27 cellular contexts compared by ENCODE assay signal in the genomic region with DNA sequence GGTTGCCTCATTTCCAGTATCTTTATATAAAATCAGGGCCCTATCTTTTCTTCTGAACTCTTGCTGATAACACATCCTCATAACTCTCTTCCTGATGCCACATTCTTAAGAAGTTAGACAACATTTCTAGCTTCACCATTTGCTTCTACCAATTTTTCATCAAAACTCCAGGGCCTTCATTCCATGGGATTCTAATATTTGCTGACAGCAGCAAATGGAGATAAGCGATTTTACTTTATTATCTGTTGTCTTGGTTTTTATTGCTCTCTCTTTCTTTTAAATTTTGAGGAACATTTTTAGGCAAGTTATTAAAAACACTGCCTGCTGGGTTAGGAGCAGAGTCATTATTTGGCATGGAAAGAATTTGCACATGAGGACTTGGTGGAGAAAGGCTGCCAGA. TPM values are rescaled to one million over a fixed set of nuclear protein-coding genes. Genes with fewer than 3 reads are reported as not detected.
DNase-seq lines count a peak whose midpoint lies in the region; ATAC-seq, FAIRE-seq and TF ChIP-seq lines count a peak whose summit lies in the region.
"Had no signal": no experiment of that assay in that cellular context is flagged by ENCODE, and none has a peak within 500 bp of the region (broad histone marks: within the 10 kb centered on the region; RNA-seq: fewer than 3 reads in every experiment).

No MANE protein-coding gene starts in this region.

- TF ChIP-seq CTCF in HepG2 (CRISPR knock-in tag; IDR thresholded peaks at IDR 0.05) (no peak), right lobe of liver (IDR thresholded peaks at IDR 0.05) (no peak), K562 (IDR thresholded peaks at IDR 0.05 in 2 of 3, conservative IDR thresholded peaks at IDR 0.05 in 1 of 3; ENCODE audit: insufficient read depth in 2 of 3, low read depth in 1 of 3, low read length in 3 of 3) (no peak), uterus (IDR thresholded peaks at IDR 0.05) (no peak)

- no peaks in the 10 kb centered on the region for H3K79me2 ChIP-seq in HepG2 (ENCODE audit: insufficient read depth, low read length)
- H3K79me2 ChIP-seq in K562 (ENCODE audit: control insufficient read depth, insufficient read depth, low read length) = no peaks in the 10 kb centered on the region

- H3K27me3 ChIP-seq in HepG2 (ENCODE audit: control insufficient read depth in 1 of 2, insufficient read depth in 2 of 2, low read length in 2 of 2) (no peaks in the 10 kb centered on the region; a peak in 1 of 5 replicates), right lobe of liver (no peaks in the 10 kb centered on the region), K562 (ENCODE audit: control insufficient read depth in 2 of 2, insufficient read depth in 2 of 2, low read length in 2 of 2) (peaks cover 9 to 38% of the 10 kb centered on the region in 2 experiments; a peak in 4 of 5 replicates), uterus (no peaks in the 10 kb centered on the region)
- H3K27me3 ChIP-seq: BE2C; BLaER1 treated with 17β-estradiol and CSF1 and Interleukin-3, amounts not matched to agents 10 nM and 100 nM had no signal

- H3K36me3 ChIP-seq in HepG2 (replicated peaks in 1 of 2; ENCODE audit: control insufficient read depth in 1 of 2, insufficient read depth in 2 of 2, low read length in 2 of 2) (no peaks in the 10 kb centered on the region), right lobe of liver (no peaks in the 10 kb centered on the region), SK-N-MC (ENCODE audit: insufficient read depth, low read length) (no peaks in the 10 kb centered on the region), K562 (ENCODE audit: control insufficient read depth, insufficient read depth, low read length) (no peaks in the 10 kb centered on the region), uterus (no peaks in the 10 kb centered on the region)
- H3K36me3 ChIP-seq: BLaER1 treated with 17β-estradiol and CSF1 and Interleukin-3, amounts not matched to agents 10 nM and 100 nM had no signal

- TF ChIP-seq RAD21 in HepG2 (CRISPR knock-in tag; IDR thresholded peaks at IDR 0.05) (no peak), K562 (CRISPR knock-in tag; conservative IDR thresholded peaks at IDR 0.05 in 1 of 2, IDR thresholded peaks at IDR 0.05 in 1 of 2) (no peak)

- FAIRE-seq in HepG2 (lab: Jason Lieb, UNC) = no peak
- no peak for FAIRE-seq in K562 (lab: Jason Lieb, UNC)
- FAIRE-seq: A204.1, D721Med, GM12878, H1 had no signal

- POLR2A ChIA-PET in HepG2 (lab: Yijun Ruan, JAX) (no interaction called here), K562 (lab: Yijun Ruan, JAX) (no interaction called here)

- TF ChIP-seq POLR2A in HepG2 (IDR thresholded peaks at IDR 0.05; ENCODE audit: insufficient read depth in 1 of 2, low read depth in 2 of 2, low read length in 2 of 2) (no peak), right lobe of liver (IDR thresholded peaks at IDR 0.05) (no peak), K562 (conservative IDR thresholded peaks at IDR 0.05) (no peak), uterus (IDR thresholded peaks at IDR 0.05) (no peak)

- no peak overlapping the region for H3K4me2 ChIP-seq in HepG2 (ENCODE audit: low read depth, low read length)
- H3K4me2 ChIP-seq in K562 (ENCODE audit: insufficient read depth, low read length) = no peak overlapping the region
- H3K4me2 ChIP-seq: BLaER1 treated with 17β-estradiol and CSF1 and Interleukin-3, amounts not matched to agents 10 nM and 100 nM had no signal

- in situ Hi-C loops in HepG2 (cut with HindIII; ENCODE audit: extremely low pct_ligation_motif_present, low pct_unique_long_range_greater_than_20kb) = no loop called here
- in situ Hi-C loops in K562 (cut with MboI) = no loop called here

- no peak overlapping the region for H3K4me3 ChIP-seq in HepG2 (replicated peaks in 1 of 3; ENCODE audit: insufficient read depth in 1 of 3, low read depth in 2 of 3, low read length in 3 of 3)
- H3K4me3 ChIP-seq in right lobe of liver = no peak overlapping the region
- H3K4me3 ChIP-seq in SK-N-MC = no peak overlapping the region
- H3K4me3 ChIP-seq in K562 = no peak overlapping the region
- H3K4me3 ChIP-seq in uterus = no peak overlapping the region
- H3K4me3 ChIP-seq: BLaER1 treated with 17β-estradiol and CSF1 and Interleukin-3, amounts not matched to agents 10 nM and 100 nM; GM12878; GM23248 had no signal

- H4K20me1 ChIP-seq in HepG2 (ENCODE audit: insufficient read depth, low read length) = no peaks in the 10 kb centered on the region; the same call in 1 of the 2 replicates
- no peaks in the 10 kb centered on the region for H4K20me1 ChIP-seq in K562 (replicated peaks; ENCODE audit: control insufficient read depth, insufficient read depth, low read length)
- H4K20me1 ChIP-seq: BLaER1 treated with 17β-estradiol and CSF1 and Interleukin-3, amounts not matched to agents 10 nM and 100 nM had no signal

- H2AFZ ChIP-seq in HepG2 (ENCODE audit: low read length) = no peak overlapping the region
- H2AFZ ChIP-seq in K562 (ENCODE audit: low read depth, low read length) = no peak overlapping the region
- H2AFZ ChIP-seq: GM23248 had no signal

- peaks cover 1% of the 10 kb centered on the region for H3K4me1 ChIP-seq in HepG2 (ENCODE audit: insufficient read depth, low read length)
- no peaks in the 10 kb centered on the region for H3K4me1 ChIP-seq in right lobe of liver
- no peaks in the 10 kb centered on the region; a peak in 1 of 5 replicates for H3K4me1 ChIP-seq in K562 (replicated peaks in 1 of 2; ENCODE audit: control insufficient read depth in 2 of 2, insufficient read depth in 2 of 2, low read length in 2 of 2)
- no peaks in the 10 kb centered on the region for H3K4me1 ChIP-seq in uterus

- no peak for TF ChIP-seq EP300 in HepG2 (IDR thresholded peaks at IDR 0.05; ENCODE audit: low read depth in 2 of 2, low read length in 2 of 2)
- no peak for TF ChIP-seq EP300 in HepG2 (CRISPR knock-in tag; IDR thresholded peaks at IDR 0.05; ENCODE audit: borderline replicate concordance)
- no peak for TF ChIP-seq EP300 in K562 (IDR thresholded peaks at IDR 0.05; ENCODE audit: low read length)

- no peaks in the 10 kb centered on the region for H3K9me1 ChIP-seq in K562 (ENCODE audit: control insufficient read depth, insufficient read depth, low read length)

- intact Hi-C loops in HepG2 (cut with micrococcal nuclease; ENCODE audit: unreplicated experiment) (no loop called here), right lobe of liver (cut with DNase I) (no loop called here), K562 (cut with micrococcal nuclease) (no loop called here), uterus (cut with DNase I; ENCODE audit: low total_unique reads) (no loop called here)

- CTCF ChIA-PET in HepG2 (lab: Yijun Ruan, JAX; ENCODE audit: low intra/inter-chr PET ratio, low total read pairs) (no interaction called here), K562 (lab: Yijun Ruan, JAX; ENCODE audit: low intra/inter-chr PET ratio) (no interaction called here)

- BruUV-seq in HepG2 (replicated peaks; lab: Mats Ljungman, UMichigan) (no TSS peak), K562 (replicated peaks; lab: Mats Ljungman, UMichigan) (no TSS peak)

- 0% methylated on average over 1 of the region's 1 CpG for WGBS in HepG2 (ENCODE audit: low lambda C conversion rate)
- 78% methylated on average over 1 of the region's 1 CpG for WGBS in right lobe of liver (ENCODE audit: insufficient coverage, low coverage, low lambda C conversion rate, missing lambda C conversion rate)
- WGBS in K562 (ENCODE audit: insufficient coverage, low coverage, missing lambda C conversion rate) = 0% methylated on average over 1 of the region's 1 CpG

- no peak overlapping the region for H3K27ac ChIP-seq in HepG2 (ENCODE audit: extremely low read length, insufficient read depth, low read length)
- no peak overlapping the region for H3K27ac ChIP-seq in right lobe of liver
- peak overlapping the region; percentile 53 for H3K27ac ChIP-seq in SK-N-MC
- no peak overlapping the region for H3K27ac ChIP-seq in K562 (ENCODE audit: extremely low read depth, low read depth, low read length)
- no peak overlapping the region for H3K27ac ChIP-seq in uterus
- H3K27ac ChIP-seq: 22Rv1; BLaER1 treated with 17β-estradiol and CSF1 and Interleukin-3, amounts not matched to agents 10 nM and 100 nM; GM23248 had no signal

- ATAC-seq in HepG2 = no peak
- ATAC-seq in right lobe of liver = no peak
- no peak for ATAC-seq in K562
- no peak for ATAC-seq in GM19035 (IDR thresholded peaks at IDR 0.05; ENCODE audit: unreplicated experiment)
- ATAC-seq in GM21390 (IDR thresholded peaks at IDR 0.05; ENCODE audit: unreplicated experiment) = no peak
- ATAC-seq: GM12878 had no signal

- no peaks in the 10 kb centered on the region for H3K9me3 ChIP-seq in HepG2 (ENCODE audit: low read length)
- H3K9me3 ChIP-seq in right lobe of liver = no peaks in the 10 kb centered on the region
- no peaks in the 10 kb centered on the region for H3K9me3 ChIP-seq in SK-N-MC (ENCODE audit: low read depth, low read length)
- H3K9me3 ChIP-seq in K562 (replicated peaks; ENCODE audit: control insufficient read depth, insufficient read depth, low read depth, low read length) = no peaks in the 10 kb centered on the region
- H3K9me3 ChIP-seq in uterus = no peaks in the 10 kb centered on the region
- H3K9me3 ChIP-seq: BE2C; BLaER1 treated with 17β-estradiol and CSF1 and Interleukin-3, amounts not matched to agents 10 nM and 100 nM had no signal

- H3K9ac ChIP-seq in HepG2 (ENCODE audit: insufficient read depth, low read depth, low read length) (no peak overlapping the region), SK-N-MC (ENCODE audit: insufficient read length) (no peak overlapping the region), K562 (ENCODE audit: insufficient read depth in 1 of 2, low read depth in 2 of 2, low read length in 2 of 2) (no peak overlapping the region)
- H3K9ac ChIP-seq: BLaER1 treated with 17β-estradiol and CSF1 and Interleukin-3, amounts not matched to agents 10 nM and 100 nM; GM23248 had no signal

- DNase-seq in HepG2 (ENCODE audit: low spot score) (no peak), right lobe of liver (no peak), SK-N-MC (ENCODE audit: low read depth, low spot score) (peak; percentile 14), K562 (ENCODE audit: extremely low read depth in 1 of 4, low spot score in 3 of 4) (no peak), uterus (no peak), DMS 273 treated with DMSO at 0.1 percent for 48 hours (lab: John Stamatoyannopoulos, UW) (no peak)
- DNase-seq: ACHN; AML-193; BE2C; CD4-positive, alpha-beta T cell; CD8-positive, alpha-beta memory T cell; DMS53; DMS79 treated with DMSO at 0.1 percent for 48 hours; GDM1; GM23248; H7; HCEC 1CT had no signal

RNA-seq across cellular contexts. Expression of a gene that starts 27.6 kb away (rescaled TPM):
- total RNA-seq in HepG2 (2016; rRNA removed; fragmentation: Illumina TruSeq; extraction: Trizol) (not detected in 2 replicates), right lobe of liver (under 1 TPM in 1 of 6 experiments, not detected in 5; 0.13 TPM), K562 (2014; rRNA removed) (not detected in 2 replicates), K562 (2014; rRNA removed; fragmentation: Illumina TruSeq; extraction: Trizol) (not detected in 2 replicates), K562 (2015; rRNA removed; fragmentation: Illumina TruSeq; extraction: Trizol) (not detected in 2 replicates), K562 (2021) (not detected in 2 replicates), uterus (1 to 10 TPM in 1 of 4 donors, not detected in 3; 2.3 TPM)
- not detected in 2 replicates for total RNA-seq in HepG2 (2016; cell fraction: cytosol; rRNA removed; fragmentation: Illumina TruSeq; extraction: Trizol; ENCODE audit: low read depth)
- not detected in 2 replicates for total RNA-seq in HepG2 (2016; cell fraction: insoluble cytoplasmic fraction; rRNA removed; fragmentation: Illumina TruSeq; extraction: Trizol)
- not detected in 2 replicates for total RNA-seq in HepG2 (2016; cell fraction: membrane; rRNA removed; fragmentation: Illumina TruSeq; extraction: Trizol)
- total RNA-seq in HepG2 (2016; cell fraction: nucleus; rRNA removed; fragmentation: Illumina TruSeq; extraction: Trizol) = not detected in 2 replicates
- polyA plus RNA-seq in HepG2 (2011; rRNA removed) (0.16 and 0.21 TPM in 2 replicates), K562 (2011; rRNA removed) (0.04 TPM in 1 of 2 replicates, not detected in the other), K562 (2014; fragmentation: Illumina TruSeq; extraction: Trizol) (0.06 TPM in 1 of 2 replicates, not detected in the other), K562 (2014; fragmentation: Nextera tagmentation; extraction: Ambion mirVana) (not detected), K562 (2014; rRNA removed) (not detected in 2 replicates)
- polyA plus RNA-seq in HepG2 (2011; cell fraction: cytosol; rRNA removed) = 0.03 and 0.21 TPM in 2 replicates
- 0.47 and 1.7 TPM in 2 replicates for polyA plus RNA-seq in HepG2 (2011; cell fraction: nucleus; rRNA removed)
- 0.11 and 0.24 TPM in 2 replicates for polyA plus RNA-seq in HepG2 (2012)
- polyA plus RNA-seq in HepG2 (2016; cell fraction: cytosol; fragmentation: Illumina TruSeq; extraction: Trizol; ENCODE audit: low read depth) = not detected in 2 replicates
- not detected in 2 replicates for polyA plus RNA-seq in HepG2 (2016; cell fraction: insoluble cytoplasmic fraction; fragmentation: Illumina TruSeq; extraction: Trizol; ENCODE audit: low read depth)
- polyA plus RNA-seq in HepG2 (2016; cell fraction: membrane; fragmentation: Illumina TruSeq; extraction: Trizol; ENCODE audit: low read depth) = not detected in 2 replicates
- not detected in 2 replicates for polyA plus RNA-seq in HepG2 (2016; cell fraction: nucleus; fragmentation: Illumina TruSeq; extraction: Trizol; ENCODE audit: insufficient read depth, low read depth)
- not detected in 2 replicates for polyA minus RNA-seq in HepG2 (2011; rRNA and poly(A)+ RNA removed; ENCODE audit: low replicate concordance)
- not detected in 2 replicates for polyA minus RNA-seq in HepG2 (2011; cell fraction: cytosol; rRNA and poly(A)+ RNA removed)
- 0.87 TPM in 1 of 2 replicates, not detected in the other for polyA minus RNA-seq in HepG2 (2011; cell fraction: nucleus; rRNA and poly(A)+ RNA removed)
- not detected in 2 replicates for total RNA-seq in K562 (2011; cell fraction: chromatin; rRNA removed; ENCODE audit: low replicate concordance)
- not detected in 2 replicates for total RNA-seq in K562 (2011; cell fraction: nucleolus; rRNA removed)
- not detected in 2 replicates for total RNA-seq in K562 (2011; cell fraction: nucleoplasm; rRNA removed)
- polyA plus RNA-seq in K562 (2011; cell fraction: cytosol; rRNA removed) = not detected in 2 replicates
- 0.06 TPM in 1 of 2 replicates, not detected in the other for polyA plus RNA-seq in K562 (2011; cell fraction: nucleus; rRNA removed)
- 0.11 TPM in 1 of 2 replicates, not detected in the other for polyA plus RNA-seq in K562 (2012)
- polyA minus RNA-seq in K562 (2011; rRNA and poly(A)+ RNA removed) = not detected in 2 replicates
- polyA minus RNA-seq in K562 (2011; cell fraction: cytosol; rRNA and poly(A)+ RNA removed) = not detected in 2 replicates
- not detected in 2 replicates for polyA minus RNA-seq in K562 (2011; cell fraction: nucleus; rRNA and poly(A)+ RNA removed)
- total RNA-seq: CD4-positive, alpha-beta T cell; CD8-positive, alpha-beta memory T cell; Daoy; GM12878; GM23248 had no signal
- polyA plus RNA-seq: CD14-positive monocyte; CD8-positive, alpha-beta memory T cell; GM23248 had no signal
